ENCODE assay signal across 17 cellular contexts in the genomic region with DNA sequence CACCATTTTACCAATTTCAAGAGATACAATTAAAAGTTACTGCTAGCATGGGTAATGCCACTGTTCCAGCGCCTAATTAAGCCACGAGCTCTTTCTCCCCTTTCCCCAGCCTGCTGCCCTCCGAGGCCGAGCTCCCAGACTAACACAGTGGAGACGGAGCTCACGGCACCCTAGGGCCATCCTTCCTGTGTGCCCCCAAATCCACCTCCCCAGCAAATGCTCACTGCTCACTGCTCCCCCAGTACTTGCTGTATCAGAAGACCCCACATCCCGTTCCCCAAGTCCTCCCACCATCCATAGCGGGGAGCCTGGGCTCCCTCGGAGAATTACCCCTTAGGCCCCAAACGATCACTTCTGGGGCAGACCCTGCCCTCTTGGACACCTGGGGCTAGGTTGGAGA. TPM values are rescaled to one million over a fixed set of nuclear protein-coding genes. Genes with fewer than 3 reads are reported as not detected.
DNase-seq lines count a peak whose midpoint lies in the region; ATAC-seq and TF ChIP-seq lines count a peak whose summit lies in the region.
"Had no signal": no experiment of that assay in that cellular context is flagged by ENCODE, and none has a peak within 500 bp of the region (broad histone marks: within the 10 kb centered on the region; RNA-seq: fewer than 3 reads in every experiment).

No MANE protein-coding gene starts in this region.

- H3K4me1 Mint-ChIP-seq in T-helper 17 cell (peaks cover 20% of the 10 kb centered on the region), glutamatergic neuron (ENCODE audit: low read depth, unreplicated experiment) (peaks cover 69% of the 10 kb centered on the region), nephron progenitor cell (peaks cover 93% of the 10 kb centered on the region)
- H3K4me1 Mint-ChIP-seq in naive thymus-derived CD8-positive, alpha-beta T cell = peaks cover 16 to 19% (median 18%) of the 10 kb centered on the region in 4 donors

- ATAC-seq in T-helper 17 cell = no peak
- no peak for ATAC-seq in naive thymus-derived CD8-positive, alpha-beta T cell
- ATAC-seq: HCT116 had no signal

- TF ChIP-seq CTCF in glutamatergic neuron (IDR thresholded peaks at IDR 0.05; ENCODE audit: partially characterized antibody, unreplicated experiment) (no peak), nephron progenitor cell (IDR thresholded peaks at IDR 0.05) (no peak)

- no peak for DNase-seq in T-helper 17 cell
- no peak for DNase-seq in glutamatergic neuron
- no peak for DNase-seq in nephron progenitor cell
- no peak for DNase-seq in activated CD4-positive, alpha-beta T cell treated with anti-CD3 and anti-CD28 coated beads, Interleukin-2, amount 50 U/mL, for 48 hours
- no peak for DNase-seq in MV-4-11 (lab: John Stamatoyannopoulos, UW)
- no peak for DNase-seq in naive thymus-derived CD8-positive, alpha-beta T cell
- no peak for DNase-seq in DMS79 (lab: John Stamatoyannopoulos, UW)
- DNase-seq: C1 segment of cervical spinal cord; Calu3; CD4-positive, alpha-beta memory T cell; DMS53; DND-41; GOT3; H9 had no signal

- no peak overlapping the region for H3K4me3 Mint-ChIP-seq in T-helper 17 cell
- peak overlapping the region; percentile 52 for H3K4me3 Mint-ChIP-seq in glutamatergic neuron (ENCODE audit: unreplicated experiment)
- no peak overlapping the region for H3K4me3 Mint-ChIP-seq in nephron progenitor cell
- H3K4me3 Mint-ChIP-seq in naive thymus-derived CD8-positive, alpha-beta T cell = no peak overlapping the region
- H3K4me3 Mint-ChIP-seq: CD4-positive, alpha-beta memory T cell; H9 had no signal

- H3K9me3 ChIP-seq in T-helper 17 cell (ENCODE audit: control insufficient read depth, low read length, poor library complexity, severe bottlenecking) = no peaks in the 10 kb centered on the region

- H3K27ac Mint-ChIP-seq in T-helper 17 cell (peak overlapping the region; percentile 21), glutamatergic neuron (ENCODE audit: unreplicated experiment) (no peak overlapping the region), nephron progenitor cell (peak overlapping the region; percentile 96)
- H3K27ac Mint-ChIP-seq in naive thymus-derived CD8-positive, alpha-beta T cell = no peak overlapping the region
- H3K27ac Mint-ChIP-seq: CD4-positive, alpha-beta memory T cell had no signal

- H3K9me3 Mint-ChIP-seq in glutamatergic neuron (ENCODE audit: unreplicated experiment) (peaks cover 10% of the 10 kb centered on the region), nephron progenitor cell (no peaks in the 10 kb centered on the region)
- H3K9me3 Mint-ChIP-seq in naive thymus-derived CD8-positive, alpha-beta T cell = no peaks in the 10 kb centered on the region
- H3K9me3 Mint-ChIP-seq: CD4-positive, alpha-beta memory T cell; H9 had no signal

- POLR2A ChIA-PET in naive thymus-derived CD8-positive, alpha-beta T cell (lab: Charles Lee) = no interaction called here

- H3K27me3 Mint-ChIP-seq in T-helper 17 cell (peaks cover 61% of the 10 kb centered on the region), glutamatergic neuron (ENCODE audit: unreplicated experiment) (peaks cover 25% of the 10 kb centered on the region), nephron progenitor cell (ENCODE audit: low read depth, poor library complexity) (peaks cover 20% of the 10 kb centered on the region)
- peaks cover 0 to 26% (median 12%) of the 10 kb centered on the region in 5 donors for H3K27me3 Mint-ChIP-seq in naive thymus-derived CD8-positive, alpha-beta T cell

- H3K36me3 Mint-ChIP-seq in T-helper 17 cell (ENCODE audit: low read depth) = peaks cover 2% of the 10 kb centered on the region
- no peaks in the 10 kb centered on the region for H3K36me3 Mint-ChIP-seq in glutamatergic neuron (ENCODE audit: unreplicated experiment)
- no peaks in the 10 kb centered on the region for H3K36me3 Mint-ChIP-seq in nephron progenitor cell (ENCODE audit: low read depth)
- H3K36me3 Mint-ChIP-seq in naive thymus-derived CD8-positive, alpha-beta T cell = no peaks in the 10 kb centered on the region
- H3K36me3 Mint-ChIP-seq: CD4-positive, alpha-beta memory T cell had no signal

RNA-seq across cellular contexts. Expression of a gene that starts 42.7 kb away (rescaled TPM):
- not detected for total RNA-seq in T-helper 17 cell
- total RNA-seq in glutamatergic neuron (ENCODE audit: unreplicated experiment) = 0.64 TPM
- total RNA-seq in naive thymus-derived CD8-positive, alpha-beta T cell = under 1 TPM in 1 of 2 experiments, not detected in 1; 0.78 TPM
- polyA plus RNA-seq in naive thymus-derived CD8-positive, alpha-beta T cell = not detected
- total RNA-seq: A673 had no signal
- polyA plus RNA-seq: BJ; CD4-positive, alpha-beta memory T cell had no signal

Comparison
In these comparisons a context has a peak if more than half of its experiments do, and no peak if none do; other contexts are left out.
1. H3K27ac Mint-ChIP-seq: peak in T-helper 17 cell (single experiment) and nephron progenitor cell (single experiment); none in glutamatergic neuron (single experiment) and naive thymus-derived CD8-positive, alpha-beta T cell (0 of 10).